9 cellular contexts compared by ENCODE assay signal in the genomic region with DNA sequence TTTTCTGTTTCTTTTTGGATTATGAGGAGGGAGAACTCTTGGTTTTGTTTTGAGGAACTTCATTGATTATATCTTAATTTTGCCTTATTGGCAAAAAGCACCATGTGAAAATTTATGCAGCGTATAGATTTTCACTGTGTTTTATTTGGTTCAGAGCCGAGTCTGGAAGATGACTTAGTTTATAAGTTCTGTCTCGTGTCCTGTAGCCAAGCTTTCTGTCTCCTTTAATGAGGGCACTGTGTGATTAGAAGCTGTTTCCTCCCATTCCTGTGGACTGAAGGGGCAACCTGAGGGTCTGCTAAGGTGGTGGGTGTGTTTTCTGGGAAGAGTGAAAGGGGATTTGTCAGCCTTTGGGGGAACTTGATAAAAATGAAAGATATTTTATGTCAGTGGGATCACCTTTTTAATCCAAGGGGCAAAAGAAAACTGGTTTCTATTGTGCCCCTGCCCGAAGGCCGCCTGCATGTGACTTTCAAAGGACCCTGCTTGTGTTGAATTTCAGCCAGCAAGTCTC.
DNase-seq lines count a peak whose midpoint lies in the region; ATAC-seq, FAIRE-seq and TF ChIP-seq lines count a peak whose summit lies in the region.
"Had no signal": no experiment of that assay in that cellular context is flagged by ENCODE, and none has a peak within 500 bp of the region (broad histone marks: within the 10 kb centered on the region; RNA-seq: fewer than 3 reads in every experiment).

No MANE protein-coding gene starts in this region.

- H3K4me3 Mint-ChIP-seq in Calu3 (ENCODE audit: low read depth, unreplicated experiment) (peak overlapping the region; percentile 58), GM23338 (no peak overlapping the region)
- H3K4me3 Mint-ChIP-seq: CD4-positive, alpha-beta memory T cell had no signal

- BruUV-seq in Calu3 (replicated peaks; lab: Mats Ljungman, UMichigan) = no TSS peak

- no peak for DNase-seq in Calu3
- no peak for DNase-seq in ascending aorta (ENCODE audit: low spot score in 2 of 2)
- DNase-seq in keratinocyte (ENCODE audit: low read depth, low spot score) = no peak
- no peak for DNase-seq in gastrocnemius medialis
- no peak for DNase-seq in GM23338 (ENCODE audit: low spot score)
- no peak for DNase-seq in NCI-H446 (lab: John Stamatoyannopoulos, UW)
- DNase-seq in NCI-H2171 (lab: John Stamatoyannopoulos, UW) = no peak
- DNase-seq: CD4-positive, alpha-beta memory T cell had no signal

- no peaks in the 10 kb centered on the region for H4K20me1 ChIP-seq in keratinocyte (ENCODE audit: control insufficient read depth, extremely low read depth, insufficient read depth, low read length)
- no peaks in the 10 kb centered on the region; the same call in 1 of the 2 replicates for H4K20me1 ChIP-seq in GM23338 (replicated peaks; ENCODE audit: insufficient read depth)

- H3K4me2 ChIP-seq in keratinocyte (ENCODE audit: control insufficient read depth, extremely low read depth, insufficient read depth, low read depth, low read length) (peak overlapping the region; percentile 88), GM23338 (no peak overlapping the region)

- no peaks in the 10 kb centered on the region for H3K27me3 Mint-ChIP-seq in Calu3 (ENCODE audit: unreplicated experiment)
- H3K27me3 Mint-ChIP-seq in GM23338 (ENCODE audit: insufficient read depth, low read depth, poor library complexity) = peaks cover 9% of the 10 kb centered on the region

- in situ Hi-C loops in gastrocnemius medialis (cut with MboI; ENCODE audit: low sequenced_read_pairs in 4 of 4) = no loop called here

- H3K4me1 Mint-ChIP-seq in Calu3 (ENCODE audit: low read depth, unreplicated experiment) (peaks cover 49% of the 10 kb centered on the region), GM23338 (peaks cover 34% of the 10 kb centered on the region)
- H3K4me1 Mint-ChIP-seq: CD4-positive, alpha-beta memory T cell had no signal

- intact Hi-C loops in Calu3 (cut with micrococcal nuclease; ENCODE audit: unreplicated experiment) (no loop called here), ascending aorta (cut with DNase I) (no loop called here), gastrocnemius medialis (cut with DNase I; ENCODE audit: low total_unique reads) (no loop called here)

- H2AFZ ChIP-seq in keratinocyte (ENCODE audit: control insufficient read depth, low read length) (no peak overlapping the region), GM23338 (no peak overlapping the region)

- peak overlapping the region; percentile 42 to 67 for H3K4me3 ChIP-seq in ascending aorta
- H3K4me3 ChIP-seq in keratinocyte (ENCODE audit: control insufficient read depth in 2 of 3, extremely low read depth in 1 of 3, insufficient read depth in 2 of 3, low read depth in 1 of 3, low read length in 3 of 3) = peak overlapping the region in 2 of 3 experiments; percentile 42 to 50
- H3K4me3 ChIP-seq in gastrocnemius medialis = peak overlapping the region; percentile 26 to 42 (median 38)
- H3K4me3 ChIP-seq in GM23338 = no peak overlapping the region

- H3K9me3 Mint-ChIP-seq in Calu3 (ENCODE audit: low read depth, unreplicated experiment) = no peaks in the 10 kb centered on the region
- H3K9me3 Mint-ChIP-seq in GM23338 = no peaks in the 10 kb centered on the region

- dilution Hi-C loops in keratinocyte (cut with MboI; ENCODE audit: extremely low pct_ligation_motif_present, low sequenced_read_pairs) = no loop called here

- peak overlapping the region; percentile 68 for H3K9ac ChIP-seq in keratinocyte (ENCODE audit: control insufficient read depth, extremely low read depth, insufficient read depth, low read length)

- H3K27ac ChIP-seq in ascending aorta = peak overlapping the region; percentile 84 to 95
- peak overlapping the region; percentile 67 for H3K27ac ChIP-seq in keratinocyte (ENCODE audit: control insufficient read depth, insufficient read depth, low read length)
- H3K27ac ChIP-seq in gastrocnemius medialis = peak overlapping the region; percentile 85 to 96 (median 91)
- H3K27ac ChIP-seq in GM23338 (ENCODE audit: low read depth) = no peak overlapping the region

- no peaks in the 10 kb centered on the region for H3K9me2 ChIP-seq in GM23338 (ENCODE audit: insufficient read depth)

- H3K79me2 ChIP-seq in keratinocyte (ENCODE audit: control insufficient read depth, insufficient read depth, low read length) (peaks cover 90% of the 10 kb centered on the region), GM23338 (replicated peaks; ENCODE audit: insufficient read depth) (no peaks in the 10 kb centered on the region)

- H3K36me3 Mint-ChIP-seq in Calu3 (ENCODE audit: insufficient read depth, unreplicated experiment) = peaks cover 88% of the 10 kb centered on the region
- no peaks in the 10 kb centered on the region for H3K36me3 Mint-ChIP-seq in GM23338 (ENCODE audit: low read depth)

- H3K4me1 ChIP-seq in ascending aorta (peaks cover 4 to 64% of the 10 kb centered on the region in 2 donors), keratinocyte (ENCODE audit: control insufficient read depth, extremely low read depth, insufficient read depth, low read length) (peaks cover 42% of the 10 kb centered on the region), gastrocnemius medialis (peaks cover 81 to 84% of the 10 kb centered on the region in 2 donors), GM23338 (ENCODE audit: insufficient read depth) (peaks cover 18% of the 10 kb centered on the region)

- no peaks in the 10 kb centered on the region for H3K36me3 ChIP-seq in ascending aorta
- peaks cover under 1 to 6% of the 10 kb centered on the region in 2 experiments for H3K36me3 ChIP-seq in keratinocyte (ENCODE audit: control insufficient read depth in 2 of 2, extremely low read depth in 1 of 2, insufficient read depth in 2 of 2, low read length in 2 of 2)
- no peaks in the 10 kb centered on the region for H3K36me3 ChIP-seq in gastrocnemius medialis
- no peaks in the 10 kb centered on the region for H3K36me3 ChIP-seq in GM23338 (ENCODE audit: insufficient read depth)

- FAIRE-seq in keratinocyte (lab: Jason Lieb, UNC) = no peak

- peak; percentile 28 to 36 for ATAC-seq in gastrocnemius medialis
- ATAC-seq in GM23338 = no peak
- ATAC-seq in GM18858 (IDR thresholded peaks at IDR 0.05; ENCODE audit: unreplicated experiment) = no peak

- H3K9me1 ChIP-seq in keratinocyte (ENCODE audit: control insufficient read depth, extremely low read depth, insufficient read depth, low read length) = no peaks in the 10 kb centered on the region

- CTCF ChIA-PET in Calu3 (lab: Charles Lee) = no interaction called here

- TF ChIP-seq POLR2A in gastrocnemius medialis (IDR thresholded peaks at IDR 0.05) = no peak

- H3K27me3 ChIP-seq in ascending aorta (no peaks in the 10 kb centered on the region), keratinocyte (ENCODE audit: control insufficient read depth, extremely low read depth, insufficient read depth, low read length) (no peaks in the 10 kb centered on the region), gastrocnemius medialis (no peaks in the 10 kb centered on the region), GM23338 (ENCODE audit: insufficient read depth) (peaks cover 3% of the 10 kb centered on the region)

- H3K9me3 ChIP-seq in ascending aorta (no peaks in the 10 kb centered on the region), keratinocyte (ENCODE audit: control insufficient read depth, low read depth, low read length) (no peaks in the 10 kb centered on the region), gastrocnemius medialis (no peaks in the 10 kb centered on the region)

- TF ChIP-seq CTCF in Calu3 (IDR thresholded peaks at IDR 0.05; ENCODE audit: unreplicated experiment) (no peak), ascending aorta (IDR thresholded peaks at IDR 0.05) (no peak), keratinocyte (optimal IDR thresholded peaks at IDR 0.05 in 1 of 3, IDR thresholded peaks at IDR 0.05 in 1 of 3, conservative IDR thresholded peaks at IDR 0.05 in 1 of 3; ENCODE audit: extremely low read depth in 1 of 3, insufficient read depth in 2 of 3, low read length in 3 of 3) (no peak), gastrocnemius medialis (IDR thresholded peaks at IDR 0.05 in 4 of 5, conservative IDR thresholded peaks at IDR 0.05 in 1 of 5) (no peak), GM23338 (conservative IDR thresholded peaks at IDR 0.05; ENCODE audit: low read depth in 2 of 2) (no peak)

- no peaks in the 10 kb centered on the region for H3F3A ChIP-seq in GM23338 (replicated peaks; ENCODE audit: low read depth)

- H3K27ac Mint-ChIP-seq in Calu3 (ENCODE audit: unreplicated experiment) (peak overlapping the region; percentile 64), GM23338 (no peak overlapping the region)
- H3K27ac Mint-ChIP-seq: CD4-positive, alpha-beta memory T cell had no signal

TF ChIP-seq in GM23338, 12 proteins besides CTCF, POLR2A, EP300 and RAD21 (continues in another document):
- TF ChIP-seq ETS1 (IDR thresholded peaks at IDR 0.05) (no peak), STAT1 (IDR thresholded peaks at IDR 0.05; ENCODE audit: unreplicated experiment) (no peak), ZNF331 (CRISPR knock-in tag; IDR thresholded peaks at IDR 0.05; ENCODE audit: low read depth) (no peak), EZH2phosphoT487 (IDR thresholded peaks at IDR 0.05; ENCODE audit: unreplicated experiment) (no peak), ZNF114 (CRISPR knock-in tag; IDR thresholded peaks at IDR 0.05) (no peak), NANOG (IDR thresholded peaks at IDR 0.05; ENCODE audit: borderline replicate concordance) (no peak)

Comparison
In these comparisons a context has a peak if more than half of its experiments do, and no peak if none do; other contexts are left out.
1. ATAC-seq: peak in gastrocnemius medialis (2 of 2); none in GM23338 (single experiment) and GM18858 (single experiment).